7 cellular contexts compared by ENCODE assay signal in genomic region chr6:613981-614380, GRCh38. TPM values are rescaled to one million over a fixed set of nuclear protein-coding genes. Genes with fewer than 3 reads are reported as not detected.
"Had no signal": no experiment of that assay in that cellular context is flagged by ENCODE, and none has a peak within 500 bp of the region (broad histone marks: within the 10 kb centered on the region; RNA-seq: fewer than 3 reads in every experiment).

No MANE protein-coding gene starts in this region.

- H2AFZ ChIP-seq: GM23248 had no signal

- ATAC-seq: HepG2 had no signal

- H3K27ac Mint-ChIP-seq: H9 had no signal

- H3K9me3 Mint-ChIP-seq: H9 had no signal

- H3K4me3 ChIP-seq: GM23248 had no signal

- H3K4me3 Mint-ChIP-seq: H9, IgD-negative memory B cell had no signal

- H3K27ac ChIP-seq: GM23248, HL-60 had no signal

- H3K4me1 Mint-ChIP-seq: H9 had no signal

- H3K9ac ChIP-seq: GM23248 had no signal

- H3K27me3 Mint-ChIP-seq: IgD-negative memory B cell had no signal

- DNase-seq: GM23248, H9, HCEC 1CT, KG1 had no signal

RNA-seq across cellular contexts. Expression of gene HUS1B, which starts 42.9 kb away (rescaled TPM):
- polyA plus RNA-seq: GM23248 had no signal
